8 cellular contexts compared by ENCODE assay signal in genomic region chr3:10824468-10824867, GRCh38. TPM values are rescaled to one million over a fixed set of nuclear protein-coding genes. Genes with fewer than 3 reads are reported as not detected.
"Had no signal": no experiment of that assay in that cellular context is flagged by ENCODE, and none has a peak within 500 bp of the region (broad histone marks: within the 10 kb centered on the region; RNA-seq: fewer than 3 reads in every experiment).

No MANE protein-coding gene starts in this region.

- H2AFZ ChIP-seq: GM23248, GM23338 had no signal

- H3K9me3 Mint-ChIP-seq: GM23338, H9, HFFc6 had no signal

- H3K27ac Mint-ChIP-seq: GM23338, H9, HFFc6 had no signal

- H3K36me3 ChIP-seq: HAP-1 had no signal

- H3K27ac ChIP-seq: GM23248 had no signal

- H3K9ac ChIP-seq: GM23248 had no signal

- H3K9me3 ChIP-seq: HAP-1 had no signal

- H3K4me1 ChIP-seq: HAP-1 had no signal

- H3K4me1 Mint-ChIP-seq: GM23338, H9 had no signal

- H3K4me3 Mint-ChIP-seq: GM23338, H9, HFFc6 had no signal

- DNase-seq: GM23248, GOT3, H7, HCEC 1CT, HFFc6 had no signal

- H3K4me3 ChIP-seq: GM23248, GM23338, HAP-1 had no signal

- H3K4me2 ChIP-seq: GM23338 had no signal

RNA-seq across cellular contexts. Expression of gene SLC6A11, which starts 8.4 kb away (rescaled TPM):
- total RNA-seq: GM23248 had no signal
- polyA plus RNA-seq: GM23248 had no signal
